ENCODE assay signal across 2 cellular contexts in the genomic region with DNA sequence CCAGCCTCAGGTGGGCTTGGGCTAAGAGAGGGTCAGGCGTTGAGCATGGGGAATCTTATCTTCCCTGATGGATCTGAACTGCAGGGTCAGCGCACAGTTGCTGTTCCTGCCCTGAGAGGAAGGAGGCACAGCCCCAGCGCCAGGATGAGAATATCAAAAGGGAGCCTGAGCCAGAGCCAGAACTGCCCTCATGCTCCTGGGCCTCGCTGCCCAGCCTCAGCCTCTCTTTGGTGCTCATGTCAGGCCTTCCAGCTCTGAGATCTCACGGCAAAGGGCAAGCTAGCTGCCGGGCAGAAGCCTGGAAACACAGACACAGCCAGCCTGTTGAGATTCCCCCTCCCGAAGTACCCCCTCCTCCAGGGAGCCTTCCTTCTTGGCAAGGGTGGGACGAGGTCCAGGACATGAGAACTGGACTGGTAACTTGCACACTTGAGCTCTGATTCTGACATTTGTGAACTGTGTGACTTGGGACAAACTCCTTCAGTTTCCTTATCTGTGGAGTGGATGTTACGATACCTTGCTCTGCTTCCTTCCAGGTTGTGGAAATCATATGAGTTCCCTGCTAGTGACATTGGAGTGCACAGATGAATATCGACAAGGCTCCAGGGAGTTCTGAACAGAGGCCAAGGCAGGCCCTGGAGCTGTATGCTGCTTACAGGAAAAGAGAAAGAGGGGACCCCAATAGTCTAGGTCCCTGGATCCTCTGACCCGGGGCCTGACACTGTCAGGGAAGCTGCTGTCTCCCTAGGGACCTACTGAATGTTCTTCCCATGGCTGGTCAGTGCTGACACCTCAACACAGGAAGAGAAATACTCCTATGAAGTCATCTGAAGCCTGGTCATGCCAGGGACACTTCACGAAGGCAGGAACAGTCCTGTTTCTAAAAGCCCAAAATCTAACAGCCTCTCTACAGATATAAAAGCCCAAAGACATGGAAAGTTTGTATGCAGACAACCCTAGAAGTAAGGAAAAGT.
TF ChIP-seq lines count a peak whose summit lies in the region.

No MANE protein-coding gene starts in this region.

TF ChIP-seq in A549, 52 proteins besides CTCF, POLR2A, EP300 and RAD21:
- TF ChIP-seq RFX5 (IDR thresholded peaks at IDR 0.05) = no peak
- TF ChIP-seq JUN (IDR thresholded peaks at IDR 0.05) = no peak
- no peak for TF ChIP-seq HEYL (CRISPR knock-in tag; IDR thresholded peaks at IDR 0.05)
- TF ChIP-seq POLR2AphosphoS2 (conservative IDR thresholded peaks at IDR 0.05; ENCODE audit: low read length) = no peak
- TF ChIP-seq SREBF2 (IDR thresholded peaks at IDR 0.05) = no peak
- TF ChIP-seq KDM1A (IDR thresholded peaks at IDR 0.05; ENCODE audit: low read depth) = no peak
- no peak for TF ChIP-seq ESRRA (IDR thresholded peaks at IDR 0.05; ENCODE audit: borderline replicate concordance, low read length)
- no peak for TF ChIP-seq CHD4 (IDR thresholded peaks at IDR 0.05; ENCODE audit: borderline replicate concordance)
- TF ChIP-seq FOSB (CRISPR knock-in tag; IDR thresholded peaks at IDR 0.05) = no peak

TF ChIP-seq in K562, 482 proteins besides CTCF, POLR2A, EP300 and RAD21:
- TF ChIP-seq ZFP36 (IDR thresholded peaks at IDR 0.05; ENCODE audit: low read depth, low read length, partially characterized antibody) (peak; percentile 51), SIN3B (IDR thresholded peaks at IDR 0.05; ENCODE audit: low read depth) (no peak)
